ENCODE assay signal across 1 cellular context in the genomic region with DNA sequence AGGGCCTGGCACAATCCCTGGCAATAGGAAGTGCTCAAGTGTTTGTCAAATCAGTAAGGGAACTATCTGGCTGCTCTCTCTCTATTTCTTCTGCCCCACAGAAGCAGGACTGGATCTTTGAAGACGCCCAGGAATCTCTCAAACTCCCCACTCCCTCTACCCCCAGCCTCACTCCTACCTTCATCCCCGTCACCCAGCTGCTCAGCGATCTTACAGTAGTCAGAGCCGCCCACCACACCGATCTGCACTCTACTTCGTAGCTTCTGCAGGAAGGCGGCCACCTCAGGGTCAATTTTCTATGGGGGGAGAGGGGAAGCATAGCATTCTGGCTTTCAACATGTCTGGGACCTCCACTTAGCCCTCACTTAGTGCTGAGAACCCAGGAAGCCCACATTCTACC.
TF ChIP-seq lines count a peak whose summit lies in the region.

No MANE protein-coding gene starts in this region.

TF ChIP-seq in HepG2, 621 proteins besides CTCF, POLR2A, EP300 and RAD21:
- no peak for TF ChIP-seq CENPT (CRISPR knock-in tag; IDR thresholded peaks at IDR 0.05; ENCODE audit: low read depth)
- TF ChIP-seq PRPF4 (IDR thresholded peaks at IDR 0.05; ENCODE audit: low read depth, low read length, poor library complexity, severe bottlenecking), result peak; percentile 30
